Comparison of ENCODE assay signal across 8 cellular contexts in genomic region chr12:52032797-52033505, GRCh38. TPM values are rescaled to one million over a fixed set of nuclear protein-coding genes. Genes with fewer than 3 reads are reported as not detected.
DNase-seq lines count a peak whose midpoint lies in the region; ATAC-seq and TF ChIP-seq lines count a peak whose summit lies in the region.

No MANE protein-coding gene starts in this region.

- POLR2A ChIA-PET in PC-3 (lab: Charles Lee; ENCODE audit: unreplicated experiment): interaction anchor here (0.6 to 1.1 kb wide), 4 partner anchors 18 to 312 kb away, joined by 3 to 5 read pairs (median 4); partner anchors contain the start of gene NR4A1

- H3K9me3 Mint-ChIP-seq in activated T-cell treated with anti-CD3 and anti-CD28 coated beads, Interleukin-2, amount 50 U/mL, for 24 hours: no peaks in the 10 kb centered on the region

- peak; percentile 95 for DNase-seq in DMS153 treated with DMSO at 0.1 percent for 48 hours (lab: John Stamatoyannopoulos, UW; ENCODE audit: unreplicated experiment)
- DNase-seq in PC-3: peak; percentile 95
- DNase-seq in activated T-cell treated with anti-CD3 and anti-CD28 coated beads, Interleukin-2, amount 50 U/mL, for 24 hours: peak; percentile 88
- peak; percentile 91 to 93 for DNase-seq in erythroblast (lab: John Stamatoyannopoulos, UW)
- DNase-seq in stimulated activated CD8-positive, alpha-beta memory T cell treated with anti-CD3 and anti-CD28 coated beads, Interleukin-7, amount 100 ng/mL, for 4 hours (ENCODE audit: low read depth in 2 of 2): peak; percentile 80 to 90

- ATAC-seq in GM21619 (IDR thresholded peaks at IDR 0.05; ENCODE audit: unreplicated experiment) (peak; percentile 82), PC-3 (peak; percentile 95)

- H3K36me3 ChIP-seq in PC-3 (ENCODE audit: low read depth, low read length): no peaks in the 10 kb centered on the region
- peaks cover 0 to 4% of the 10 kb centered on the region in 2 donors for H3K36me3 ChIP-seq in muscle layer of duodenum (ENCODE audit: control insufficient read depth in 1 of 2, insufficient read depth in 2 of 2, low read length in 2 of 2)

- peak overlapping the region; percentile 94 for H3K4me2 ChIP-seq in PC-3 (ENCODE audit: low read length)

- peak overlapping the region; percentile 65 for H3K4me3 ChIP-seq in PC-3 (ENCODE audit: low read length)
- peak overlapping the region; percentile 39 to 43 for H3K4me3 ChIP-seq in muscle layer of duodenum (ENCODE audit: low read depth in 1 of 2, low read length in 2 of 2)

- CTCF ChIA-PET in PC-3 (lab: Charles Lee): interaction anchor here (0.6 to 1.0 kb wide), 7 partner anchors 10 to 295 kb away, joined by 3 to 6 read pairs (median 3); partner anchors contain the start of gene ATG101

- no peak for TF ChIP-seq POLR2A in erythroblast (IDR thresholded peaks at IDR 0.05; ENCODE audit: low read length)

- H3K79me2 ChIP-seq in PC-3 (ENCODE audit: low read length): peaks cover 4% of the 10 kb centered on the region; the same call in 1 of the 2 replicates

- peak overlapping the region; percentile 74 for H2AFZ ChIP-seq in PC-3 (ENCODE audit: low read length)

- TF ChIP-seq RAD21 in Ishikawa (IDR thresholded peaks at IDR 0.05; ENCODE audit: low read depth): no peak

- H4K20me1 ChIP-seq in PC-3 (ENCODE audit: low read length): no peaks in the 10 kb centered on the region

- BruUV-seq in PC-3 (replicated peaks; lab: Mats Ljungman, UMichigan): no TSS peak

- H3K27me3 ChIP-seq in PC-3 (ENCODE audit: low read length) (no peaks in the 10 kb centered on the region), muscle layer of duodenum (ENCODE audit: low read depth, low read length) (no peaks in the 10 kb centered on the region)

- H3K4me1 Mint-ChIP-seq in activated T-cell treated with anti-CD3 and anti-CD28 coated beads, Interleukin-2, amount 50 U/mL, for 24 hours (ENCODE audit: low read depth): peaks cover 42% of the 10 kb centered on the region

- no peaks in the 10 kb centered on the region for H3F3A ChIP-seq in PC-3 (ENCODE audit: low read length, unreplicated experiment)

- H3K27ac Mint-ChIP-seq in activated T-cell treated with anti-CD3 and anti-CD28 coated beads, Interleukin-2, amount 50 U/mL, for 24 hours: peak overlapping the region; percentile 81

- peak overlapping the region; percentile 73 for H3K4me3 Mint-ChIP-seq in activated T-cell treated with anti-CD3 and anti-CD28 coated beads, Interleukin-2, amount 50 U/mL, for 24 hours

- no peaks in the 10 kb centered on the region for H3K36me3 Mint-ChIP-seq in activated T-cell treated with anti-CD3 and anti-CD28 coated beads, Interleukin-2, amount 50 U/mL, for 24 hours (ENCODE audit: low read depth)

- TF ChIP-seq EP300 in Ishikawa (IDR thresholded peaks at IDR 0.05; ENCODE audit: borderline replicate concordance): peak; percentile 73

- H3K27me3 Mint-ChIP-seq in activated T-cell treated with anti-CD3 and anti-CD28 coated beads, Interleukin-2, amount 50 U/mL, for 24 hours: no peaks in the 10 kb centered on the region

- H3K9me2 ChIP-seq in PC-3 (replicated peaks; ENCODE audit: low read length): no peaks in the 10 kb centered on the region

- TF ChIP-seq CTCF in PC-3 (conservative IDR thresholded peaks at IDR 0.05; ENCODE audit: low read depth, low read length): no peak

- H3K4me1 ChIP-seq in PC-3 (ENCODE audit: insufficient read depth, low read length): peaks cover 21% of the 10 kb centered on the region
- H3K4me1 ChIP-seq in muscle layer of duodenum (ENCODE audit: control insufficient read depth in 1 of 2, insufficient read depth in 2 of 2, low read length in 2 of 2): peaks cover 9 to 20% of the 10 kb centered on the region in 2 donors

- peak overlapping the region; percentile 50 for H3K27ac ChIP-seq in PC-3 (ENCODE audit: low read length)
- peak overlapping the region; percentile 95 for H3K27ac ChIP-seq in muscle layer of duodenum (ENCODE audit: low read length)

- H3K9me3 ChIP-seq in PC-3 (ENCODE audit: low read length) (no peaks in the 10 kb centered on the region), muscle layer of duodenum (ENCODE audit: control insufficient read depth in 1 of 2, low read length in 2 of 2) (no peaks in the 10 kb centered on the region)

- H3K9ac ChIP-seq in PC-3 (ENCODE audit: low read length): peak overlapping the region; percentile 67

- intact Hi-C loops in PC-3 (cut with micrococcal nuclease): no loop called here

TF ChIP-seq in Ishikawa, 13 proteins besides CTCF, POLR2A, EP300 and RAD21:
- TF ChIP-seq CREB1 (IDR thresholded peaks at IDR 0.05; ENCODE audit: low read depth) (peak; percentile 88), TCF12 (IDR thresholded peaks at IDR 0.05; ENCODE audit: low read depth) (peak; percentile 85), CEBPB (IDR thresholded peaks at IDR 0.05) (no peak; the same call in 1 of the 2 replicates), EGR1 (IDR thresholded peaks at IDR 0.05) (peak; percentile 86), FOXM1 (IDR thresholded peaks at IDR 0.05; ENCODE audit: borderline replicate concordance, low read depth) (0 out of 2 replicates have a peak, but pooled peaks have one; percentile 36), TAF1 (IDR thresholded peaks at IDR 0.05; ENCODE audit: low read depth) (no peak; the same call in 1 of the 2 replicates), MAX (IDR thresholded peaks at IDR 0.05) (peak; percentile 66), TEAD4 (IDR thresholded peaks at IDR 0.05) (peak; percentile 62), YY1 (IDR thresholded peaks at IDR 0.05; ENCODE audit: low read depth) (peak; percentile 44; the same call in 1 of the 2 replicates), NFIC (IDR thresholded peaks at IDR 0.05) (peak; percentile 51), ZBTB7A (IDR thresholded peaks at IDR 0.05; ENCODE audit: low read depth) (peak; percentile 98)
- TF ChIP-seq, protein P1, sequence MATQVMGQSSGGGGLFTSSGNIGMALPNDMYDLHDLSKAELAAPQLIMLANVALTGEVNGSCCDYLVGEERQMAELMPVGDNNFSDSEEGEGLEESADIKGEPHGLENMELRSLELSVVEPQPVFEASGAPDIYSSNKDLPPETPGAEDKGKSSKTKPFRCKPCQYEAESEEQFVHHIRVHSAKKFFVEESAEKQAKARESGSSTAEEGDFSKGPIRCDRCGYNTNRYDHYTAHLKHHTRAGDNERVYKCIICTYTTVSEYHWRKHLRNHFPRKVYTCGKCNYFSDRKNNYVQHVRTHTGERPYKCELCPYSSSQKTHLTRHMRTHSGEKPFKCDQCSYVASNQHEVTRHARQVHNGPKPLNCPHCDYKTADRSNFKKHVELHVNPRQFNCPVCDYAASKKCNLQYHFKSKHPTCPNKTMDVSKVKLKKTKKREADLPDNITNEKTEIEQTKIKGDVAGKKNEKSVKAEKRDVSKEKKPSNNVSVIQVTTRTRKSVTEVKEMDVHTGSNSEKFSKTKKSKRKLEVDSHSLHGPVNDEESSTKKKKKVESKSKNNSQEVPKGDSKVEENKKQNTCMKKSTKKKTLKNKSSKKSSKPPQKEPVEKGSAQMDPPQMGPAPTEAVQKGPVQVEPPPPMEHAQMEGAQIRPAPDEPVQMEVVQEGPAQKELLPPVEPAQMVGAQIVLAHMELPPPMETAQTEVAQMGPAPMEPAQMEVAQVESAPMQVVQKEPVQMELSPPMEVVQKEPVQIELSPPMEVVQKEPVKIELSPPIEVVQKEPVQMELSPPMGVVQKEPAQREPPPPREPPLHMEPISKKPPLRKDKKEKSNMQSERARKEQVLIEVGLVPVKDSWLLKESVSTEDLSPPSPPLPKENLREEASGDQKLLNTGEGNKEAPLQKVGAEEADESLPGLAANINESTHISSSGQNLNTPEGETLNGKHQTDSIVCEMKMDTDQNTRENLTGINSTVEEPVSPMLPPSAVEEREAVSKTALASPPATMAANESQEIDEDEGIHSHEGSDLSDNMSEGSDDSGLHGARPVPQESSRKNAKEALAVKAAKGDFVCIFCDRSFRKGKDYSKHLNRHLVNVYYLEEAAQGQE (IDR thresholded peaks at IDR 0.05; ENCODE audit: low read depth): no peak
- TF ChIP-seq, protein P2, sequence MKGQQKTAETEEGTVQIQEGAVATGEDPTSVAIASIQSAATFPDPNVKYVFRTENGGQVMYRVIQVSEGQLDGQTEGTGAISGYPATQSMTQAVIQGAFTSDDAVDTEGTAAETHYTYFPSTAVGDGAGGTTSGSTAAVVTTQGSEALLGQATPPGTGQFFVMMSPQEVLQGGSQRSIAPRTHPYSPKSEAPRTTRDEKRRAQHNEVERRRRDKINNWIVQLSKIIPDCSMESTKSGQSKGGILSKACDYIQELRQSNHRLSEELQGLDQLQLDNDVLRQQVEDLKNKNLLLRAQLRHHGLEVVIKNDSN (IDR thresholded peaks at IDR 0.05): no peak

RNA-seq across cellular contexts. Expression of gene NR4A1, which starts 18.3 kb away (rescaled TPM):
- 90.7 and 110 TPM in 2 replicates for total RNA-seq in PC-3 (2014; rRNA removed)

RNA-seq across cellular contexts. Expression of gene TAMALIN, which starts 26.2 kb away (rescaled TPM):
- total RNA-seq in PC-3 (2014; rRNA removed): 0.29 and 0.58 TPM in 2 replicates

RNA-seq across cellular contexts. Expression of gene ATG101, which starts 36.8 kb away (rescaled TPM):
- 110 and 167 TPM in 2 replicates for total RNA-seq in PC-3 (2014; rRNA removed)

RNA-seq across cellular contexts. Expression of gene SMIM41, which starts 46.6 kb away (rescaled TPM):
- total RNA-seq in PC-3 (2014; rRNA removed): not detected in 2 replicates

Comparison
In these comparisons a context has a peak if more than half of its experiments do, and no peak if none do; other contexts are left out.
1. Peak in every context shown above with its lines: DNase-seq, ATAC-seq, H3K4me3 ChIP-seq and H3K27ac ChIP-seq.